ENCODE assay signal across 1 cellular context in the genomic region with DNA sequence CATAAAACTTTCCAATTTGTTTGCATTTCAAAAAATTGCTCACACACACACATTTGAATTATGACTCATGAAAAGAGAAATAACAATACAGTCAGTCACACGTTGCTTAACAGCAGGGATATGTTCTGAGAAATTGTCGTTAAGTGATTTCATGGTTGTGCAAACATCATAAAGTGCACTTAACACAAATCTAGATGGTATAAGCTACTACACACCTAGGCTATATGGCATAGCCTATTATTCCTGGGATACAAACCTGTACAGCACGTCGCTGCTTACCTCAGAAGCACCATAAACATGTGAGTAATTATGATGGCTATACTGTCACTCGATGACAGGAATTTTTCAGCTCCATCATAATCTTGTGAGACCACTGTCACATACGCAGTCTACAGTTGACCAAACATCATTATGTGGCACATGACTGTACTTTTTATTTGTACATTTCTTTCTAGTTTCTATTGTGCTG.
TF ChIP-seq lines count a peak whose summit lies in the region.

No MANE protein-coding gene starts in this region.

TF ChIP-seq in SK-N-SH, 30 proteins besides CTCF, POLR2A, EP300 and RAD21 (continued from another document):
- TF ChIP-seq REST (IDR thresholded peaks at IDR 0.05; ENCODE audit: low read depth, low read length) (no peak), MXI1 (IDR thresholded peaks at IDR 0.05; ENCODE audit: low read depth, low read length) (no peak), RCOR1 (IDR thresholded peaks at IDR 0.05; ENCODE audit: low read length) (no peak), GABPA (IDR thresholded peaks at IDR 0.05; ENCODE audit: low read depth) (no peak), MAX (IDR thresholded peaks at IDR 0.05; ENCODE audit: low read depth) (0 out of 2 replicates have a peak, but pooled peaks have one; percentile 29), TAF1 (IDR thresholded peaks at IDR 0.05; ENCODE audit: borderline replicate concordance, low read depth, low read length) (no peak), JUND (IDR thresholded peaks at IDR 0.05) (peak; percentile 78), CHD2 (IDR thresholded peaks at IDR 0.05; ENCODE audit: low read length, partially characterized antibody) (no peak), RFX5 (IDR thresholded peaks at IDR 0.05; ENCODE audit: low read length) (no peak), SMC3 (IDR thresholded peaks at IDR 0.05; ENCODE audit: low read depth, low read length) (no peak), MEF2A (IDR thresholded peaks at IDR 0.05; ENCODE audit: borderline replicate concordance, low read depth) (peak; percentile 67; the same call in 1 of the 2 replicates), FOXM1 (IDR thresholded peaks at IDR 0.05; ENCODE audit: low read depth) (no peak), PBX3 (IDR thresholded peaks at IDR 0.05) (peak; percentile 82), FOXJ3 (CRISPR knock-in tag; IDR thresholded peaks at IDR 0.05) (no peak)
- TF ChIP-seq, protein P1, sequence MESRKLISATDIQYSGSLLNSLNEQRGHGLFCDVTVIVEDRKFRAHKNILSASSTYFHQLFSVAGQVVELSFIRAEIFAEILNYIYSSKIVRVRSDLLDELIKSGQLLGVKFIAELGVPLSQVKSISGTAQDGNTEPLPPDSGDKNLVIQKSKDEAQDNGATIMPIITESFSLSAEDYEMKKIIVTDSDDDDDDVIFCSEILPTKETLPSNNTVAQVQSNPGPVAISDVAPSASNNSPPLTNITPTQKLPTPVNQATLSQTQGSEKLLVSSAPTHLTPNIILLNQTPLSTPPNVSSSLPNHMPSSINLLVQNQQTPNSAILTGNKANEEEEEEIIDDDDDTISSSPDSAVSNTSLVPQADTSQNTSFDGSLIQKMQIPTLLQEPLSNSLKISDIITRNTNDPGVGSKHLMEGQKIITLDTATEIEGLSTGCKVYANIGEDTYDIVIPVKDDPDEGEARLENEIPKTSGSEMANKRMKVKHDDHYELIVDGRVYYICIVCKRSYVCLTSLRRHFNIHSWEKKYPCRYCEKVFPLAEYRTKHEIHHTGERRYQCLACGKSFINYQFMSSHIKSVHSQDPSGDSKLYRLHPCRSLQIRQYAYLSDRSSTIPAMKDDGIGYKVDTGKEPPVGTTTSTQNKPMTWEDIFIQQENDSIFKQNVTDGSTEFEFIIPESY (IDR thresholded peaks at IDR 0.05; ENCODE audit: borderline replicate concordance, low read depth), result no peak
- TF ChIP-seq, protein P2, sequence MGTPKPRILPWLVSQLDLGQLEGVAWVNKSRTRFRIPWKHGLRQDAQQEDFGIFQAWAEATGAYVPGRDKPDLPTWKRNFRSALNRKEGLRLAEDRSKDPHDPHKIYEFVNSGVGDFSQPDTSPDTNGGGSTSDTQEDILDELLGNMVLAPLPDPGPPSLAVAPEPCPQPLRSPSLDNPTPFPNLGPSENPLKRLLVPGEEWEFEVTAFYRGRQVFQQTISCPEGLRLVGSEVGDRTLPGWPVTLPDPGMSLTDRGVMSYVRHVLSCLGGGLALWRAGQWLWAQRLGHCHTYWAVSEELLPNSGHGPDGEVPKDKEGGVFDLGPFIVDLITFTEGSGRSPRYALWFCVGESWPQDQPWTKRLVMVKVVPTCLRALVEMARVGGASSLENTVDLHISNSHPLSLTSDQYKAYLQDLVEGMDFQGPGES (IDR thresholded peaks at IDR 0.05; ENCODE audit: low read depth, low read length), result no peak
